7 cellular contexts compared by ENCODE assay signal in genomic region chr18:3566851-3567250, GRCh38.
"Had no signal": no experiment of that assay in that cellular context is flagged by ENCODE, and none has a peak within 500 bp of the region (broad histone marks: within the 10 kb centered on the region; RNA-seq: fewer than 3 reads in every experiment).

No MANE protein-coding gene starts in this region.

- FAIRE-seq: G401.6, GM12891, GM12892, GM18507, GM19239 had no signal

- DNase-seq: GDM1, GF-D8 had no signal
